16 cellular contexts compared by ENCODE assay signal in genomic region chr5:12936184-12936583, GRCh38.
"Had no signal": no experiment of that assay in that cellular context is flagged by ENCODE, and none has a peak within 500 bp of the region (broad histone marks: within the 10 kb centered on the region; RNA-seq: fewer than 3 reads in every experiment).

No MANE protein-coding gene starts in this region.

- DNase-seq: KBM-7, MV-4-11, NCI-H1048, NCI-H1436 treated with DMSO at 0.1 percent for 48 hours, NCI-H1694, NCI-H187 treated with DMSO at 0.1 percent for 48 hours, NCI-H2029 treated with DMSO at 0.1 percent for 48 hours, NCI-H2171 treated with DMSO at 0.1 percent for 48 hours, NCI-H345, NCI-H446 treated with DMSO at 0.1 percent for 48 hours, NCI-H748 treated with DMSO at 0.1 percent for 48 hours, SK-N-SH, SW 1271 had no signal

- H3K27ac ChIP-seq: HL-60, RWPE1 had no signal

- H3K9me3 ChIP-seq: SK-N-SH had no signal

- ATAC-seq: Panc1 had no signal

- H3K4me2 ChIP-seq: SK-N-SH had no signal

- H3K9ac ChIP-seq: SK-N-SH had no signal
